In genomic region chr6:158566207-158566818, GRCh38 we compare ENCODE assay signal across 16 cellular contexts. TPM values are rescaled to one million over a fixed set of nuclear protein-coding genes. Genes with fewer than 3 reads are reported as not detected.
A peak's percentile ranks its signal among the peaks of the same experiment; 100 is the strongest.
DNase-seq lines count a peak whose midpoint lies in the region; ATAC-seq and TF ChIP-seq lines count a peak whose summit lies in the region.
"Had no signal": no experiment of that assay in that cellular context is flagged by ENCODE, and none has a peak within 500 bp of the region (broad histone marks: within the 10 kb centered on the region; RNA-seq: fewer than 3 reads in every experiment).

No MANE protein-coding gene starts in this region.

- no peaks in the 10 kb centered on the region for H3K9me3 ChIP-seq in CD4-positive, alpha-beta T cell (ENCODE audit: control insufficient read depth, low read length)
- H3K9me3 ChIP-seq in CD8-positive, alpha-beta T cell (ENCODE audit: low read length): no peaks in the 10 kb centered on the region
- H3K9me3 ChIP-seq: ascending aorta, SJCRH30 had no signal

- H3K9me3 Mint-ChIP-seq in CD4-positive, alpha-beta T cell: no peaks in the 10 kb centered on the region
- H3K9me3 Mint-ChIP-seq in CD8-positive, alpha-beta T cell: no peaks in the 10 kb centered on the region
- H3K9me3 Mint-ChIP-seq in activated naive CD8-positive, alpha-beta T cell treated with anti-CD3 and anti-CD28 coated beads for 36 hours: no peaks in the 10 kb centered on the region
- H3K9me3 Mint-ChIP-seq in naive thymus-derived CD8-positive, alpha-beta T cell: no peaks in the 10 kb centered on the region
- H3K9me3 Mint-ChIP-seq: type B pancreatic cell had no signal

- H3K36me3 Mint-ChIP-seq in CD4-positive, alpha-beta T cell (ENCODE audit: low read depth): peaks cover 6% of the 10 kb centered on the region
- peaks cover 8% of the 10 kb centered on the region for H3K36me3 Mint-ChIP-seq in CD8-positive, alpha-beta T cell
- H3K36me3 Mint-ChIP-seq in activated naive CD8-positive, alpha-beta T cell treated with anti-CD3 and anti-CD28 coated beads for 36 hours: peaks cover 40% of the 10 kb centered on the region
- H3K36me3 Mint-ChIP-seq in naive thymus-derived CD8-positive, alpha-beta T cell: peaks cover 0 to 2% (median 0%) of the 10 kb centered on the region in 3 donors
- H3K36me3 Mint-ChIP-seq: type B pancreatic cell had no signal

- H3K4me1 ChIP-seq in CD8-positive, alpha-beta T cell (ENCODE audit: insufficient read depth, low read length): peaks cover 45% of the 10 kb centered on the region

- H3K36me3 ChIP-seq in CD8-positive, alpha-beta T cell (ENCODE audit: insufficient read depth, low read length): no peaks in the 10 kb centered on the region
- H3K36me3 ChIP-seq: ascending aorta had no signal

- peak overlapping the region; percentile 77 for H3K27ac Mint-ChIP-seq in CD4-positive, alpha-beta T cell
- peak overlapping the region; percentile 92 for H3K27ac Mint-ChIP-seq in CD8-positive, alpha-beta T cell
- peak overlapping the region; percentile 17 for H3K27ac Mint-ChIP-seq in activated naive CD8-positive, alpha-beta T cell treated with anti-CD3 and anti-CD28 coated beads for 36 hours
- peak overlapping the region in 8 of 10 donors; percentile 64 to 99 (median 93) for H3K27ac Mint-ChIP-seq in naive thymus-derived CD8-positive, alpha-beta T cell

- no peak overlapping the region for H3K4me3 ChIP-seq in CD8-positive, alpha-beta T cell (ENCODE audit: low read depth, low read length)
- H3K4me3 ChIP-seq: ascending aorta, SJCRH30 had no signal

- CTCF ChIA-PET in CD4-positive, alpha-beta T cell (lab: Charles Lee): no interaction called here
- CTCF ChIA-PET in CD8-positive, alpha-beta T cell (lab: Charles Lee): interaction anchor here (0.6 to 2.8 kb wide), 3 partner anchors 14 to 35 kb away, joined by 3 to 8 read pairs (median 4); no protein-coding TSS in a partner anchor

- ATAC-seq in CD4-positive, alpha-beta T cell (ENCODE audit: poor library complexity): no peak
- no peak for ATAC-seq in CD8-positive, alpha-beta T cell
- ATAC-seq in naive thymus-derived CD8-positive, alpha-beta T cell: no peak
- ATAC-seq in GM18861 (IDR thresholded peaks at IDR 0.05; ENCODE audit: unreplicated experiment): no peak
- ATAC-seq: Panc1 had no signal

- peak overlapping the region; percentile 22 for H3K4me3 Mint-ChIP-seq in CD4-positive, alpha-beta T cell
- H3K4me3 Mint-ChIP-seq in CD8-positive, alpha-beta T cell: no peak overlapping the region
- no peak overlapping the region for H3K4me3 Mint-ChIP-seq in activated naive CD8-positive, alpha-beta T cell treated with anti-CD3 and anti-CD28 coated beads for 36 hours
- peak overlapping the region in 4 of 10 donors; percentile 18 to 87 (median 78) for H3K4me3 Mint-ChIP-seq in naive thymus-derived CD8-positive, alpha-beta T cell
- H3K4me3 Mint-ChIP-seq: type B pancreatic cell had no signal

- no peak for DNase-seq in CD4-positive, alpha-beta T cell
- DNase-seq in CD8-positive, alpha-beta T cell: no peak
- no peak for DNase-seq in activated naive CD8-positive, alpha-beta T cell treated with anti-CD3 and anti-CD28 coated beads for 36 hours
- DNase-seq in naive thymus-derived CD8-positive, alpha-beta T cell: no peak
- DNase-seq in NCI-H1092 treated with DMSO at 0.1 percent for 48 hours (lab: John Stamatoyannopoulos, UW): no peak
- no peak for DNase-seq in NCI-H1694 treated with DMSO at 0.1 percent for 48 hours (lab: John Stamatoyannopoulos, UW)
- DNase-seq: activated effector memory CD4-positive, alpha-beta T cell treated with anti-CD3 and anti-CD28 coated beads, Interleukin-2, amount 50 U/mL, for 16 hours; Calu3; effector memory CD4-positive, alpha-beta T cell; mammary epithelial cell; NCI-H2107; SJCRH30 had no signal

- TF ChIP-seq CTCF in CD4-positive, alpha-beta T cell (IDR thresholded peaks at IDR 0.05): no peak
- TF ChIP-seq CTCF in CD8-positive, alpha-beta T cell (IDR thresholded peaks at IDR 0.05): no peak

- peaks cover 85% of the 10 kb centered on the region for H3K4me1 Mint-ChIP-seq in CD4-positive, alpha-beta T cell (ENCODE audit: low read depth)
- peaks cover 80% of the 10 kb centered on the region for H3K4me1 Mint-ChIP-seq in CD8-positive, alpha-beta T cell (ENCODE audit: low read depth)
- peaks cover 58% of the 10 kb centered on the region for H3K4me1 Mint-ChIP-seq in activated naive CD8-positive, alpha-beta T cell treated with anti-CD3 and anti-CD28 coated beads for 36 hours
- H3K4me1 Mint-ChIP-seq in naive thymus-derived CD8-positive, alpha-beta T cell: peaks cover 50 to 89% (median 85%) of the 10 kb centered on the region in 4 donors

- POLR2A ChIA-PET in CD4-positive, alpha-beta T cell (lab: Charles Lee): no interaction called here
- POLR2A ChIA-PET in CD8-positive, alpha-beta T cell (lab: Charles Lee): no interaction called here
- POLR2A ChIA-PET in naive thymus-derived CD8-positive, alpha-beta T cell (lab: Charles Lee): no interaction called here

- H3K27me3 Mint-ChIP-seq in CD4-positive, alpha-beta T cell: no peaks in the 10 kb centered on the region
- H3K27me3 Mint-ChIP-seq in CD8-positive, alpha-beta T cell (ENCODE audit: low read depth): no peaks in the 10 kb centered on the region
- no peaks in the 10 kb centered on the region for H3K27me3 Mint-ChIP-seq in activated naive CD8-positive, alpha-beta T cell treated with anti-CD3 and anti-CD28 coated beads for 36 hours
- H3K27me3 Mint-ChIP-seq in naive thymus-derived CD8-positive, alpha-beta T cell: no peaks in the 10 kb centered on the region
- H3K27me3 Mint-ChIP-seq: type B pancreatic cell had no signal

- H3K27ac ChIP-seq in CD4-positive, alpha-beta T cell (ENCODE audit: low read depth, low read length): peak overlapping the region; percentile 30
- no peak overlapping the region for H3K27ac ChIP-seq in CD8-positive, alpha-beta T cell (ENCODE audit: low read depth, low read length)
- H3K27ac ChIP-seq: ascending aorta, SJCRH30 had no signal

- intact Hi-C loops in CD4-positive, alpha-beta T cell (cut with DNase I, micrococcal nuclease): loop anchor here in 1 of 2 experiments (10.0 kb wide), 1 partner anchor 88 kb away; the partner anchor contains the start of gene SYTL3
- intact Hi-C loops in CD8-positive, alpha-beta T cell (cut with DNase I, micrococcal nuclease): no loop called here

- no peaks in the 10 kb centered on the region for H3K27me3 ChIP-seq in CD4-positive, alpha-beta T cell (ENCODE audit: control insufficient read depth, insufficient read depth, low read length)
- H3K27me3 ChIP-seq in CD8-positive, alpha-beta T cell (ENCODE audit: insufficient read depth, low read length): no peaks in the 10 kb centered on the region
- H3K27me3 ChIP-seq: ascending aorta, SJCRH30 had no signal

RNA-seq across cellular contexts. Expression of gene TMEM181, which starts 6.4 kb away (rescaled TPM):
- 10 to 100 TPM; 10.2 to 10.9 TPM for total RNA-seq in CD4-positive, alpha-beta T cell
- 10 to 100 TPM in 1 of 2 experiments, 1 to 10 TPM in 1; 9.3 to 10.3 TPM for total RNA-seq in CD8-positive, alpha-beta T cell
- 10 to 100 TPM; 10.1 to 10.5 TPM for total RNA-seq in activated naive CD8-positive, alpha-beta T cell treated with anti-CD3 and anti-CD28 coated beads for 36 hours
- total RNA-seq in naive thymus-derived CD8-positive, alpha-beta T cell: 10 to 100 TPM; 16.6 to 16.9 TPM
- polyA plus RNA-seq in naive thymus-derived CD8-positive, alpha-beta T cell: 1 to 10 TPM; 3.9 to 4.6 (median 4.2) TPM

Comparison
In these comparisons a context has a peak if more than half of its experiments do, and no peak if none do; other contexts are left out.
1. H3K27ac Mint-ChIP-seq: peak in every context shown above with its lines; median percentile 93 in naive thymus-derived CD8-positive, alpha-beta T cell; 92 in CD8-positive, alpha-beta T cell; 77 in CD4-positive, alpha-beta T cell; 17 in activated naive CD8-positive, alpha-beta T cell treated with anti-CD3 and anti-CD28 coated beads for 36 hours.